ENCODE assay signal across 19 cellular contexts in the genomic region with DNA sequence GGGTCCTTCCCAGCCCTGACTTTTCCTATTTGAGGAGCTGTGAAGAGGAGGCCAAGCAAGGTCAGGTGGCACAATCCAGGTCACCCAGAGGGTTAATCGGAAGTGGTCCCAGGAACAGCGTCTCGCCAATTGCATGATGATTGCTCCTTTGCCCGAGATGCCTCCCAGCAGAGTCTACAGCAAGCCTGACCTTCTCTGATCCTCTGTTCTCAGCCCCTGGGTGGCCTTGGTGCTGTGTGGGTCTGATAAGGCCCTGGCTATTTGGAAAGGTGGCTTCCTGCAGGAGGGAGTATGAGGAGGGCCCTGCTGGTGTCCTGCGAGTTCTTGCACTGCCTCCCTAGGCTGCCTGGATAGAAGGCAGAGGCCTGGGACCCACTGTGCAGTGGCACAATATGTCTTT.
DNase-seq lines count a peak whose midpoint lies in the region; ATAC-seq, FAIRE-seq and TF ChIP-seq lines count a peak whose summit lies in the region.
"Had no signal": no experiment of that assay in that cellular context is flagged by ENCODE, and none has a peak within 500 bp of the region (broad histone marks: within the 10 kb centered on the region; RNA-seq: fewer than 3 reads in every experiment).

No MANE protein-coding gene starts in this region.

- no peak overlapping the region for H2BK5ac ChIP-seq in neuronal stem cell (ENCODE audit: low read length)

- H2BK120ac ChIP-seq in neuronal stem cell (ENCODE audit: low read depth, low read length), result no peak overlapping the region

- POLR2A ChIA-PET in PC-9 (lab: Charles Lee; ENCODE audit: unreplicated experiment), result no interaction called here

- H3K9me2 ChIP-seq in PC-9 (ENCODE audit: insufficient read depth), result no peaks in the 10 kb centered on the region

- H3K36me3 ChIP-seq in PC-9 (ENCODE audit: low read depth) (no peaks in the 10 kb centered on the region), neuronal stem cell (replicated peaks in 1 of 2; ENCODE audit: control insufficient read depth in 2 of 2, insufficient read depth in 2 of 2, low read length in 2 of 2) (no peaks in the 10 kb centered on the region), testis (ENCODE audit: low read depth, missing control alignments) (no peaks in the 10 kb centered on the region), ovary (no peaks in the 10 kb centered on the region), pancreas (no peaks in the 10 kb centered on the region)

- peaks cover 36% of the 10 kb centered on the region for H3F3A ChIP-seq in PC-9 (ENCODE audit: insufficient read depth, low read depth)

- no peak overlapping the region for H3K9ac ChIP-seq in neuronal stem cell (ENCODE audit: low read depth, low read length, poor library complexity)

- no peak overlapping the region for H4K91ac ChIP-seq in neuronal stem cell (ENCODE audit: low read depth, low read length, poor library complexity)

- H3K4me1 ChIP-seq in PC-9 (replicated peaks; ENCODE audit: insufficient read depth) (peaks cover 63% of the 10 kb centered on the region), neuronal stem cell (ENCODE audit: control insufficient read depth in 2 of 2, insufficient read depth in 1 of 2, low read depth in 1 of 2, low read length in 2 of 2) (peaks cover 0 to 4% of the 10 kb centered on the region in 2 donors), testis (peaks cover 49% of the 10 kb centered on the region), ovary (ENCODE audit: insufficient read depth) (no peaks in the 10 kb centered on the region), pancreas (peaks cover 0 to 4% (median 4%) of the 10 kb centered on the region in 3 donors)

- H3K4me2 ChIP-seq in PC-9 (peak overlapping the region; percentile 55; the same call in 1 of the 2 replicates), neuronal stem cell (ENCODE audit: insufficient read depth, low read length, poor library complexity, severe bottlenecking) (no peak overlapping the region)

- TF ChIP-seq POLR2A in testis (IDR thresholded peaks at IDR 0.05), result no peak
- no peak for TF ChIP-seq POLR2A in ovary (IDR thresholded peaks at IDR 0.05)

- no peaks in the 10 kb centered on the region for H3K9me3 ChIP-seq in PC-9 (ENCODE audit: insufficient read depth, low read depth)
- H3K9me3 ChIP-seq in neuronal stem cell (replicated peaks in 1 of 2; ENCODE audit: control insufficient read depth in 2 of 2, insufficient read depth in 1 of 2, low read depth in 1 of 2, low read length in 2 of 2), result no peaks in the 10 kb centered on the region
- no peaks in the 10 kb centered on the region for H3K9me3 ChIP-seq in testis
- H3K9me3 ChIP-seq in ovary, result no peaks in the 10 kb centered on the region
- no peaks in the 10 kb centered on the region for H3K9me3 ChIP-seq in pancreas

- CTCF ChIA-PET in PC-9 (lab: Charles Lee), result no interaction called here

- no peak overlapping the region for H3K4ac ChIP-seq in neuronal stem cell (ENCODE audit: low read length)

- H3K23ac ChIP-seq in neuronal stem cell (ENCODE audit: low read depth, low read length, poor library complexity), result no peak overlapping the region

- no peaks in the 10 kb centered on the region for H3K27me3 ChIP-seq in PC-9 (ENCODE audit: insufficient read depth, low read depth)
- peaks cover 0 to 10% (median 0%) of the 10 kb centered on the region in 3 experiments for H3K27me3 ChIP-seq in neuronal stem cell (ENCODE audit: control insufficient read depth in 3 of 3, insufficient read depth in 3 of 3, low read depth in 1 of 3, low read length in 3 of 3)
- no peaks in the 10 kb centered on the region for H3K27me3 ChIP-seq in testis
- H3K27me3 ChIP-seq in ovary, result no peaks in the 10 kb centered on the region
- H3K27me3 ChIP-seq in pancreas, result no peaks in the 10 kb centered on the region

- intact Hi-C loops in PC-9 (cut with micrococcal nuclease; ENCODE audit: unreplicated experiment), result no loop called here
- intact Hi-C loops in testis (cut with DNase I; ENCODE audit: low total_unique reads), result no loop called here
- intact Hi-C loops in ovary (cut with DNase I), result no loop called here
- intact Hi-C loops in pancreas (cut with DNase I), result no loop called here
- intact Hi-C loops in Right ventricle myocardium inferior (cut with DNase I), result no loop called here

- no peak overlapping the region for H2BK15ac ChIP-seq in neuronal stem cell (ENCODE audit: low read length)

- no peak overlapping the region for H2AFZ ChIP-seq in PC-9
- H2AFZ ChIP-seq in neuronal stem cell (ENCODE audit: low read length), result no peak overlapping the region

- no peak for ATAC-seq in pancreas
- ATAC-seq in Right ventricle myocardium inferior, result no peak

- TF ChIP-seq EP300 in ovary (IDR thresholded peaks at IDR 0.05), result no peak

- H3K27ac ChIP-seq in PC-9 (peak overlapping the region; percentile 84), neuronal stem cell (replicated peaks; ENCODE audit: low read length) (no peak overlapping the region), testis (peak overlapping the region in 1 of 2 donors; percentile 61), ovary (no peak overlapping the region), pancreas (no peak overlapping the region)
- H3K27ac ChIP-seq: C4-2B, HL-60 had no signal

- H3K79me1 ChIP-seq in neuronal stem cell (ENCODE audit: low read depth, low read length), result no peaks in the 10 kb centered on the region

- BruUV-seq in PC-9 (replicated peaks; lab: Mats Ljungman, UMichigan), result no TSS peak

- no peaks in the 10 kb centered on the region for H3K79me2 ChIP-seq in PC-9 (ENCODE audit: low read depth)

- H2BK12ac ChIP-seq in neuronal stem cell (ENCODE audit: low read length), result no peak overlapping the region

- no peaks in the 10 kb centered on the region for H4K20me1 ChIP-seq in PC-9 (ENCODE audit: insufficient read depth)

- no CpG with 5 or more reads among the region's 5 CpGs for WGBS in neuronal stem cell (ENCODE audit: extremely low coverage in 2 of 2, insufficient read length in 2 of 2, insufficient replicate concordance in 1 of 2), 2 donors
- WGBS in testis, 2 donors, result 53 to 65% methylated on average over 4 to 5 of the region's 5 CpGs
- WGBS in ovary, 3 donors, result 72 to 87% (median 78%) methylated on average over 5 of the region's 5 CpGs
- 47 to 60% methylated on average over 5 of the region's 5 CpGs for WGBS in pancreas, 2 donors

- FAIRE-seq in pancreas (lab: Jason Lieb, UNC), result no peak
- FAIRE-seq: GM12892, GM18507, H1 had no signal

- DNase-seq in PC-9 (no peak), medulla oblongata (ENCODE audit: extremely low spot score) (peak; percentile 45), neuronal stem cell (ENCODE audit: low spot score) (no peak), testis (peak; percentile 49), superior temporal gyrus (ENCODE audit: extremely low spot score) (no peak), ovary (no peak), pancreas (no peak), Right ventricle myocardium inferior (ENCODE audit: missing footprints) (no peak)
- DNase-seq: ACHN; CD4-positive, alpha-beta T cell; DMS153; DMS79; GDM1; H9 had no signal

- H4K8ac ChIP-seq in neuronal stem cell (ENCODE audit: low read depth, low read length), result no peak overlapping the region

- no peak for TF ChIP-seq CTCF in PC-9 (conservative IDR thresholded peaks at IDR 0.05)
- TF ChIP-seq CTCF in testis (IDR thresholded peaks at IDR 0.05), result no peak
- no peak for TF ChIP-seq CTCF in ovary (IDR thresholded peaks at IDR 0.05)
- TF ChIP-seq CTCF in pancreas (IDR thresholded peaks at IDR 0.05), result no peak

- H3K4me3 ChIP-seq in PC-9, result no peak overlapping the region
- H3K4me3 ChIP-seq in neuronal stem cell (ENCODE audit: low read length in 2 of 2), result no peak overlapping the region
- H3K4me3 ChIP-seq in testis, result no peak overlapping the region
- no peak overlapping the region for H3K4me3 ChIP-seq in ovary
- H3K4me3 ChIP-seq in pancreas, result no peak overlapping the region

- H2AK5ac ChIP-seq in neuronal stem cell (ENCODE audit: low read depth, low read length), result no peak overlapping the region

- H3K18ac ChIP-seq in neuronal stem cell (ENCODE audit: low read length), result peak overlapping the region; percentile 41

- no peak overlapping the region for H3K14ac ChIP-seq in neuronal stem cell (ENCODE audit: low read length)

Comparison
In these comparisons a context has a peak if more than half of its experiments do, and no peak if none do; other contexts are left out.
1. DNase-seq: peak in medulla oblongata (single experiment) and testis (single experiment); none in PC-9 (0 of 2), neuronal stem cell (single experiment), superior temporal gyrus (single experiment), ovary (0 of 5), pancreas (0 of 6) and Right ventricle myocardium inferior (single experiment).